Comparison of ENCODE assay signal across 13 cellular contexts in the genomic region with DNA sequence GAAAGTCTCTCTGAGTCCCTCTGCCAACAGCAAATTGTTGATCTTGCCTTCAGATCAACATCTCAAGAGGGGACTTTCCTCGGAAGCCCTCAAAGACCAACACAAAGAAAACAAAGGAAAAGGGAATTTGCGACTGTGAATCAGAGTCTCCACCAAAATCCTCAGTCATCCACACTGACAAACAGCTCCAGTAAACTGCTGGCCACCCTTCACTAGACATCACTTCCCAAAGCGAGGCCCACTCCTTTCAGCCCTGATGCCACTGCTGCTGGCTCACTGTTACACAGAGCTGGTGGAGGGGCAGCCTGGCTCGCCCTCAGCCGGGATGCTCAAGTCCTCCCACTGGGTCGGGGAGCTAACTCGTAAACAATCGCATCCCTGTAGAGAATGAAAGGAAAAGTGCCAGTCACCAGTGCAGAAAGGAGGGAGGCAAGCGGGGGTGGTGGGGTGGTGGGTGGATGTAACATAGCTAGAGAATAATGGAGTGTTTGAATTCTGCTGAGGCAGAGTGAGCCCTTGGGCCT. TPM values are rescaled to one million over a fixed set of nuclear protein-coding genes. Genes with fewer than 3 reads are reported as not detected.
DNase-seq lines count a peak whose midpoint lies in the region; ATAC-seq, FAIRE-seq and TF ChIP-seq lines count a peak whose summit lies in the region.
"Had no signal": no experiment of that assay in that cellular context is flagged by ENCODE, and none has a peak within 500 bp of the region (broad histone marks: within the 10 kb centered on the region; RNA-seq: fewer than 3 reads in every experiment).

No MANE protein-coding gene starts in this region.

- peaks cover 58% of the 10 kb centered on the region for H3K4me1 Mint-ChIP-seq in brain
- H3K4me1 Mint-ChIP-seq in activated T-cell treated with anti-CD3 and anti-CD28 coated beads, Interleukin-2, amount 50 U/mL, for 72 hours (ENCODE audit: low read depth): no peaks in the 10 kb centered on the region
- H3K4me1 Mint-ChIP-seq: central memory CD8-positive, alpha-beta T cell had no signal

- no peaks in the 10 kb centered on the region for H3K36me3 Mint-ChIP-seq in brain
- no peaks in the 10 kb centered on the region for H3K36me3 Mint-ChIP-seq in activated T-cell treated with anti-CD3 and anti-CD28 coated beads, Interleukin-2, amount 50 U/mL, for 72 hours (ENCODE audit: insufficient read depth in 2 of 2)

- no peaks in the 10 kb centered on the region for H3K9me3 Mint-ChIP-seq in brain
- H3K9me3 Mint-ChIP-seq in activated T-cell treated with anti-CD3 and anti-CD28 coated beads, Interleukin-2, amount 50 U/mL, for 72 hours: no peaks in the 10 kb centered on the region
- H3K9me3 Mint-ChIP-seq: central memory CD8-positive, alpha-beta T cell; stimulated activated naive CD8-positive, alpha-beta T cell treated with anti-CD3 and anti-CD28 coated beads, Interleukin-15, Interleukin-2, amounts not matched to agents 100 ng/mL and 50 ng/mL, for 24 hours had no signal

- H3K27ac Mint-ChIP-seq in brain: peak overlapping the region; percentile 84 to 97 (median 92)
- H3K27ac Mint-ChIP-seq in activated T-cell treated with anti-CD3 and anti-CD28 coated beads, Interleukin-2, amount 50 U/mL, for 72 hours: no peak overlapping the region
- H3K27ac Mint-ChIP-seq: stimulated activated naive CD8-positive, alpha-beta T cell treated with anti-CD3 and anti-CD28 coated beads, Interleukin-15, Interleukin-2, amounts not matched to agents 100 ng/mL and 50 ng/mL, for 24 hours had no signal

- TF ChIP-seq POLR2A in GM12891 (IDR thresholded peaks at IDR 0.05; ENCODE audit: low read depth, low read length): no peak

- no peak for ATAC-seq in activated T-cell treated with anti-CD3 and anti-CD28 coated beads, Interleukin-2, amount 50 U/mL, for 72 hours (replicated peaks in 1 of 2)

- TF ChIP-seq CTCF in brain (conservative IDR thresholded peaks at IDR 0.05): no peak

- no peaks in the 10 kb centered on the region for H3K27me3 Mint-ChIP-seq in brain
- peaks cover 17% of the 10 kb centered on the region for H3K27me3 Mint-ChIP-seq in activated T-cell treated with anti-CD3 and anti-CD28 coated beads, Interleukin-2, amount 50 U/mL, for 72 hours (ENCODE audit: low read depth)
- H3K27me3 Mint-ChIP-seq: stimulated activated naive CD8-positive, alpha-beta T cell treated with anti-CD3 and anti-CD28 coated beads, Interleukin-15, Interleukin-2, amounts not matched to agents 100 ng/mL and 50 ng/mL, for 24 hours had no signal

- DNase-seq in H4 (ENCODE audit: low spot score): peak; percentile 52
- peak; percentile 42 for DNase-seq in iPS-NIHi11 (ENCODE audit: low spot score)
- DNase-seq in retina: peak; percentile 61
- DNase-seq in NCI-H187 (lab: John Stamatoyannopoulos, UW): no peak
- DNase-seq in NK-92 treated with Interleukin-12 subunit alpha and Interleukin-12 subunit beta, amount 100 ng/mL, for 24 hours (lab: John Stamatoyannopoulos, UW): no peak
- DNase-seq in activated T-cell treated with anti-CD3 and anti-CD28 coated beads, Interleukin-2, amount 50 U/mL, for 72 hours: no peak
- no peak for DNase-seq in GM12891 (ENCODE audit: insufficient read length, low spot score)
- DNase-seq: NCI-H2171, SK-N-SH, spleen had no signal

- H3K4me3 Mint-ChIP-seq in brain: peak overlapping the region in 4 of 5 experiments; percentile 45 to 80 (median 68)
- no peak overlapping the region for H3K4me3 Mint-ChIP-seq in activated T-cell treated with anti-CD3 and anti-CD28 coated beads, Interleukin-2, amount 50 U/mL, for 72 hours
- H3K4me3 Mint-ChIP-seq: central memory CD8-positive, alpha-beta T cell; stimulated activated naive CD8-positive, alpha-beta T cell treated with anti-CD3 and anti-CD28 coated beads, Interleukin-15, Interleukin-2, amounts not matched to agents 100 ng/mL and 50 ng/mL, for 24 hours had no signal

- no peak for FAIRE-seq in GM12891 (lab: Jason Lieb, UNC)

TF ChIP-seq in GM12891, 5 proteins besides CTCF, POLR2A, EP300 and RAD21:
- TF ChIP-seq PAX5 (IDR thresholded peaks at IDR 0.05; ENCODE audit: insufficient read depth, low read length, severe bottlenecking) (no peak), POLR2AphosphoS5 (IDR thresholded peaks at IDR 0.05; ENCODE audit: low read depth, low read length) (no peak), POU2F2 (IDR thresholded peaks at IDR 0.05; ENCODE audit: low read depth, low read length) (no peak), TAF1 (IDR thresholded peaks at IDR 0.05; ENCODE audit: low read depth, low read length) (no peak), SPI1 (IDR thresholded peaks at IDR 0.05; ENCODE audit: low read depth, low read length) (no peak)
TF ChIP-seq in GM12891: peak in this region for 0.

RNA-seq across cellular contexts. Expression of a gene that starts 1.3 kb away (rescaled TPM):
- total RNA-seq in H4 (2014; rRNA removed; shearing (Covaris generic)): 3.1 and 3.2 TPM in 2 replicates
- 58.0 TPM for polyA plus RNA-seq in brain (ENCODE audit: insufficient read depth, low read depth, low replicate concordance)
- total RNA-seq in activated T-cell treated with anti-CD3 and anti-CD28 coated beads, Interleukin-2, amount 50 U/mL, for 72 hours: not detected
- not detected for polyA plus RNA-seq in GM12891 (2012; ENCODE audit: low read depth, missing spikeins)

Comparison
In these comparisons a context has a peak if more than half of its experiments do, and no peak if none do; other contexts are left out.
1. DNase-seq: peak in H4 (single experiment), iPS-NIHi11 (single experiment) and retina (single experiment); none in NCI-H187 (0 of 2), NK-92 treated with Interleukin-12 subunit alpha and Interleukin-12 subunit beta, amount 100 ng/mL, for 24 hours (single experiment), activated T-cell treated with anti-CD3 and anti-CD28 coated beads, Interleukin-2, amount 50 U/mL, for 72 hours (0 of 2) and GM12891 (single experiment).
2. H3K4me3 Mint-ChIP-seq: peak in brain (4 of 5); none in activated T-cell treated with anti-CD3 and anti-CD28 coated beads, Interleukin-2, amount 50 U/mL, for 72 hours (0 of 2).